In genomic region chr14:101839236-101839635, GRCh38 we compare ENCODE assay signal across 10 cellular contexts.
DNase-seq lines count a peak whose midpoint lies in the region; ATAC-seq and TF ChIP-seq lines count a peak whose summit lies in the region.
"Had no signal": no experiment of that assay in that cellular context is flagged by ENCODE, and none has a peak within 500 bp of the region (broad histone marks: within the 10 kb centered on the region; RNA-seq: fewer than 3 reads in every experiment).

No MANE protein-coding gene starts in this region.

- no peak overlapping the region for H3K4me3 ChIP-seq in GM06990 (replicated peaks; ENCODE audit: low read depth, low read length)
- no peak overlapping the region for H3K4me3 ChIP-seq in lower leg skin (ENCODE audit: low read depth, poor library complexity, severe bottlenecking)
- H3K4me3 ChIP-seq: psoas muscle had no signal

- TF ChIP-seq CTCF in GM06990 (IDR thresholded peaks at IDR 0.05; ENCODE audit: insufficient read depth, low read length, poor library complexity, severe bottlenecking) (no peak), type B pancreatic cell (conservative IDR thresholded peaks at IDR 0.05) (no peak), lower leg skin (IDR thresholded peaks at IDR 0.05) (no peak)

- intact Hi-C loops in lower leg skin (cut with DNase I; ENCODE audit: low total_unique reads) = no loop called here

- ATAC-seq in GM21529 (IDR thresholded peaks at IDR 0.05; ENCODE audit: unreplicated experiment) = peak; percentile 67
- peak; percentile 61 for ATAC-seq in effector memory CD8-positive, alpha-beta T cell (replicated peaks)
- no peak for ATAC-seq in GM18520 (IDR thresholded peaks at IDR 0.05; ENCODE audit: unreplicated experiment)

- no peaks in the 10 kb centered on the region for H3K9me3 Mint-ChIP-seq in effector memory CD8-positive, alpha-beta T cell
- no peaks in the 10 kb centered on the region for H3K9me3 Mint-ChIP-seq in type B pancreatic cell

- peak overlapping the region; percentile 63 to 69 for H3K4me3 Mint-ChIP-seq in effector memory CD8-positive, alpha-beta T cell
- no peak overlapping the region for H3K4me3 Mint-ChIP-seq in type B pancreatic cell

- WGBS in lower leg skin, 2 donors = 81% methylated on average over 11 of the region's 11 CpGs

- peaks cover 95% of the 10 kb centered on the region for H3K36me3 Mint-ChIP-seq in effector memory CD8-positive, alpha-beta T cell (ENCODE audit: insufficient read depth)
- H3K36me3 Mint-ChIP-seq in type B pancreatic cell = peaks cover 7% of the 10 kb centered on the region

- H3K27ac Mint-ChIP-seq in effector memory CD8-positive, alpha-beta T cell = peak overlapping the region; percentile 73 to 98
- H3K27ac Mint-ChIP-seq in type B pancreatic cell = no peak overlapping the region

- H3K27me3 ChIP-seq in GM06990 (replicated peaks; ENCODE audit: control insufficient read depth, insufficient read depth, low read length) = no peaks in the 10 kb centered on the region

- H3K4me1 Mint-ChIP-seq in effector memory CD8-positive, alpha-beta T cell (ENCODE audit: low read depth in 2 of 2) = peaks cover 76 to 77% of the 10 kb centered on the region in 2 donors
- peaks cover 22% of the 10 kb centered on the region for H3K4me1 Mint-ChIP-seq in type B pancreatic cell (ENCODE audit: unreplicated experiment)

- TF ChIP-seq POLR2A in lower leg skin (IDR thresholded peaks at IDR 0.05) = no peak

- H3K36me3 ChIP-seq in GM06990 (ENCODE audit: control insufficient read depth, insufficient read depth, low read length) = no peaks in the 10 kb centered on the region; the same call in 1 of the 2 replicates

- no peaks in the 10 kb centered on the region for H3K27me3 Mint-ChIP-seq in effector memory CD8-positive, alpha-beta T cell
- H3K27me3 Mint-ChIP-seq in type B pancreatic cell = no peaks in the 10 kb centered on the region

- DNase-seq in GM06990 (ENCODE audit: extremely low read depth, insufficient read length) (peak; percentile 77), NAMALWA (ENCODE audit: low spot score) (peak; percentile 93), NCI-H1930 (lab: John Stamatoyannopoulos, UW) (no peak), type B pancreatic cell (ENCODE audit: extremely low spot score, unreplicated experiment) (no peak), lower leg skin (ENCODE audit: low spot score in 2 of 2) (no peak)
- DNase-seq in effector memory CD8-positive, alpha-beta T cell = no peak
- DNase-seq: NCI-H146, psoas muscle had no signal

Comparison
In these comparisons a context has a peak if more than half of its experiments do, and no peak if none do; other contexts are left out.
1. DNase-seq: peak in GM06990 (single experiment) and NAMALWA (single experiment); none in effector memory CD8-positive, alpha-beta T cell (0 of 3), NCI-H1930 (0 of 2), type B pancreatic cell (single experiment) and lower leg skin (0 of 2).